8 cellular contexts compared by ENCODE assay signal in the genomic region with DNA sequence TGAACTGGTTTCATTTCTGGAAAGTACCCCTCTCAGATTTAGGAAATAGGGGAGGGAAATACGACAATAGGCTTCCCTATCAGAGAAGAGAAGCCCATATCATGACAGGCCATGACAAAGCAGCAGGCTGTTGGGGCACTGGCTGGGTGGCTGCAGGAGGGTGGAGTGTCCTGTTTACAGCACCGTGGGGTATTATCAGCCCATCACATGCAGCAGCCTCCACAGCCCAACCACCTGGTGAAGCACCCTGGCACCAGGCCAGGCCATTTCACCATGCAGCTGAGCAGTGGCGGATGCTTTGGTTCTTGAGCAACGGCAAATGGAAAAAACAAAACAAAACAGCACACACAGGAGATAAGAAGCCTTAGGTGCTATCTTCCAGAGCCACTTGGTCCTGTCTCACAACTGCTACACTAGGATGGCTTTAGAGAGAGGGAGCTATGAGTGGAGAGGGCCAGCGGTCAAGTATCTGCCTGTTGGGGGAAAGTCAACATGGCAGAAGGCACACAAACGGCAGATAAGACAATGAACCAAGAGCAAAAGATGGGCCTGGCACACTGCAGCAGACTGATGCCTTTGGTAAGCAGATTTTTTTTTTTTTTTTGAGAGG. TPM values are rescaled to one million over a fixed set of nuclear protein-coding genes. Genes with fewer than 3 reads are reported as not detected.
DNase-seq lines count a peak whose midpoint lies in the region; ATAC-seq and TF ChIP-seq lines count a peak whose summit lies in the region.

No MANE protein-coding gene starts in this region.

- H3K27me3 ChIP-seq in DOHH2 (ENCODE audit: control insufficient read depth, low read length), result no peaks in the 10 kb centered on the region

- H3K9me3 Mint-ChIP-seq in glutamatergic neuron (ENCODE audit: unreplicated experiment), result no peaks in the 10 kb centered on the region

- 0 out of 2 replicates have a peak overlapping the region, but pooled peaks have one; percentile 15 for H3K27ac ChIP-seq in DOHH2 (ENCODE audit: low read depth, low read length)

- no peak overlapping the region for H3K4me3 Mint-ChIP-seq in glutamatergic neuron (ENCODE audit: unreplicated experiment)

- H4K20me1 ChIP-seq in DOHH2 (ENCODE audit: control insufficient read depth, insufficient read depth, low read depth, low read length), result no peaks in the 10 kb centered on the region

- H3F3A ChIP-seq in DOHH2 (ENCODE audit: control insufficient read depth, insufficient read depth), result no peaks in the 10 kb centered on the region

- H3K4me3 ChIP-seq in DOHH2 (ENCODE audit: low read length), result peak overlapping the region; percentile 19

- peak; percentile 54 for ATAC-seq in HG03139 (IDR thresholded peaks at IDR 0.05; ENCODE audit: unreplicated experiment)
- ATAC-seq in HG02623 (IDR thresholded peaks at IDR 0.05; ENCODE audit: unreplicated experiment), result no peak
- no peak for ATAC-seq in GM21423 (IDR thresholded peaks at IDR 0.05; ENCODE audit: unreplicated experiment)

- no peaks in the 10 kb centered on the region for H3K79me2 ChIP-seq in DOHH2 (ENCODE audit: control insufficient read depth, low read length)

- no peaks in the 10 kb centered on the region for H3K9me2 ChIP-seq in DOHH2 (replicated peaks; ENCODE audit: control insufficient read depth, low read length)

- H3K27me3 Mint-ChIP-seq in glutamatergic neuron (ENCODE audit: unreplicated experiment), result no peaks in the 10 kb centered on the region

- H3K4me1 Mint-ChIP-seq in glutamatergic neuron (ENCODE audit: low read depth, unreplicated experiment), result peaks cover 19% of the 10 kb centered on the region

- H3K36me3 Mint-ChIP-seq in glutamatergic neuron (ENCODE audit: unreplicated experiment), result no peaks in the 10 kb centered on the region

- H3K4me2 ChIP-seq in DOHH2 (ENCODE audit: low read length), result peak overlapping the region; percentile 64

- no peaks in the 10 kb centered on the region for H3K36me3 ChIP-seq in DOHH2 (ENCODE audit: control insufficient read depth, low read length)

- peak overlapping the region; percentile 67 for H3K27ac Mint-ChIP-seq in glutamatergic neuron (ENCODE audit: unreplicated experiment)

- TF ChIP-seq CTCF in DOHH2 (IDR thresholded peaks at IDR 0.05; ENCODE audit: low read depth, low read length, poor library complexity, severe bottlenecking) (no peak), glutamatergic neuron (IDR thresholded peaks at IDR 0.05; ENCODE audit: partially characterized antibody, unreplicated experiment) (no peak)

- no peaks in the 10 kb centered on the region for H3K9me3 ChIP-seq in DOHH2 (ENCODE audit: control insufficient read depth, insufficient read depth, low read length)

- H3K4me1 ChIP-seq in DOHH2 (ENCODE audit: control insufficient read depth, low read length), result peaks cover 53% of the 10 kb centered on the region

- DNase-seq in NOMO-1 (lab: John Stamatoyannopoulos, UW; ENCODE audit: unreplicated experiment in 2 of 2) (peak; percentile 84 to 98), activated T-cell treated with anti-CD3 and anti-CD28 coated beads for 24 hours (ENCODE audit: low read depth) (peak; percentile 74), glutamatergic neuron (no peak)
- DNase-seq in stimulated activated CD4-positive, alpha-beta T cell treated with anti-CD3 and anti-CD28 coated beads, Interleukin-15, amount 100 ng/mL, for 1 hour (ENCODE audit: low read depth in 1 of 2, low spot score in 1 of 2), result peak; percentile 58 to 93

RNA-seq across cellular contexts. Expression of gene FAM117A, which starts 24.2 kb away (rescaled TPM):
- 11.9 TPM for total RNA-seq in glutamatergic neuron (ENCODE audit: unreplicated experiment)

RNA-seq across cellular contexts. Expression of gene SLC35B1, which starts 32.0 kb away (rescaled TPM):
- total RNA-seq in glutamatergic neuron (ENCODE audit: unreplicated experiment), result 123 TPM

RNA-seq across cellular contexts. Expression of gene KAT7, which starts 48.7 kb away (rescaled TPM):
- total RNA-seq in glutamatergic neuron (ENCODE audit: unreplicated experiment), result 65.7 TPM
